18 cellular contexts compared by ENCODE assay signal in the genomic region with DNA sequence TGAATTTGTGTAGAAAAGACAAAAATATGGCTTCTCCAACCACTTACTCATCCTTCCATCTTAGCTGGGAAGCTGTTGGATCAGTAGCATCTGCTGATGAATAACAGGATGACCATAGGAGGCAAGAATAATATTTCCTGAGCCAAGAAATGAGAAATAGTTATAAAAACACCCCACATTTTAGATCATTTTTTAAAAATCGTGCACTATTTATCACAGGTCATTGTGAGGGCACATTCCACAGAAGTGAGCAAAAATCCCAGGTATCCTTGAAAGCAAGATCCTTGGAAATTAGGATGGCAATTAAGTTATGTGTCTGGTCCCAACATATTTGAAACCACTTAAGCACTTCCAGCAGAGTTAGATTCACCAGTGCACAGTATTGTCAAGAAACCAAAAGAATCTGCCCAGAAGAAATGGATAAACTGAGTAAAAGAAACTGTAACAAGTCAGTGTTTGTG. TPM values are rescaled to one million over a fixed set of nuclear protein-coding genes. Genes with fewer than 3 reads are reported as not detected.
A peak's percentile ranks its signal among the peaks of the same experiment; 100 is the strongest.
DNase-seq lines count a peak whose midpoint lies in the region; ATAC-seq and FAIRE-seq lines count a peak whose summit lies in the region.
"Had no signal": no experiment of that assay in that cellular context is flagged by ENCODE, and none has a peak within 500 bp of the region (broad histone marks: within the 10 kb centered on the region; RNA-seq: fewer than 3 reads in every experiment).

No MANE protein-coding gene starts in this region.

- intact Hi-C loops in activated CD4-positive, alpha-beta T cell treated with anti-CD3 and anti-CD28 coated beads, Interleukin-2, amount 10 ng/mL, durations not matched to agents 24 days and 14 days (cut with micrococcal nuclease), result no loop called here

- DNase-seq in AG08395 (ENCODE audit: low spot score) (peak; percentile 17), M059J (ENCODE audit: low read depth) (peak; percentile 62), non-pigmented ciliary epithelial cell (ENCODE audit: low read depth) (peak; percentile 53), HPDE6-E6E7 (ENCODE audit: extremely low spot score) (no peak), frontal cortex (ENCODE audit: low spot score in 2 of 2) (no peak)
- DNase-seq in activated CD4-positive, alpha-beta T cell treated with anti-CD3 and anti-CD28 coated beads, Interleukin-2, amount 10 ng/mL, durations not matched to agents 24 days and 14 days, result no peak
- DNase-seq: activated CD4-positive, alpha-beta T cell treated with anti-CD3 and anti-CD28 coated beads, Interleukin-2, amount 10 ng/mL, durations not matched to agents 7 days and 5 days; aorta; endodermal cell; heart right ventricle; left ventricle myocardium inferior; NCI-H1417 treated with DMSO at 0.1 percent for 48 hours; NCI-H510A; stimulated activated CD4-positive, alpha-beta T cell treated with anti-CD3 and anti-CD28 coated beads, Interleukin-12 subunit alpha, Interleukin-12 subunit beta, amount 100 ng/mL, for 4 hours had no signal

- H3K9me3 Mint-ChIP-seq in activated CD4-positive, alpha-beta T cell treated with anti-CD3 and anti-CD28 coated beads, Interleukin-2, amount 10 ng/mL, durations not matched to agents 24 days and 14 days, result peaks cover 6% of the 10 kb centered on the region
- H3K9me3 Mint-ChIP-seq: neural crest cell had no signal

- H3K4me3 Mint-ChIP-seq in activated CD4-positive, alpha-beta T cell treated with anti-CD3 and anti-CD28 coated beads, Interleukin-2, amount 10 ng/mL, durations not matched to agents 24 days and 14 days, result no peak overlapping the region
- H3K4me3 Mint-ChIP-seq: activated CD4-positive, alpha-beta T cell treated with anti-CD3 and anti-CD28 coated beads, Interleukin-2, amount 10 ng/mL, durations not matched to agents 7 days and 5 days; activated T-helper 1 cell treated with anti-CD3 and anti-CD28 coated beads, Interleukin-12 subunit alpha, Interleukin-12 subunit beta, Interleukin-2, Interleukin-4 antibody, amounts not matched to agents 30 ng/mL and 10 ng/mL and 1 ng/mL, durations not matched to agents 14 hours and 24 hours and 36 hours; endodermal cell; neural crest cell had no signal

- H3K27me3 Mint-ChIP-seq in activated CD4-positive, alpha-beta T cell treated with anti-CD3 and anti-CD28 coated beads, Interleukin-2, amount 10 ng/mL, durations not matched to agents 24 days and 14 days, result peaks cover 5% of the 10 kb centered on the region
- H3K27me3 Mint-ChIP-seq: activated CD4-positive, alpha-beta T cell treated with anti-CD3 and anti-CD28 coated beads, Interleukin-2, amount 10 ng/mL, durations not matched to agents 7 days and 5 days had no signal

- H3K27ac Mint-ChIP-seq in activated CD4-positive, alpha-beta T cell treated with anti-CD3 and anti-CD28 coated beads, Interleukin-2, amount 10 ng/mL, durations not matched to agents 24 days and 14 days, result no peak overlapping the region
- H3K27ac Mint-ChIP-seq: activated CD4-positive, alpha-beta T cell treated with anti-CD3 and anti-CD28 coated beads, Interleukin-2, amount 10 ng/mL, durations not matched to agents 7 days and 5 days; activated T-helper 1 cell treated with anti-CD3 and anti-CD28 coated beads, Interleukin-12 subunit alpha, Interleukin-12 subunit beta, Interleukin-2, Interleukin-4 antibody, amounts not matched to agents 30 ng/mL and 10 ng/mL and 1 ng/mL, durations not matched to agents 14 hours and 24 hours and 36 hours; endodermal cell had no signal

- H3K27ac ChIP-seq in cingulate gyrus (ENCODE audit: low read depth, low read length), result peak overlapping the region; percentile 13
- H3K27ac ChIP-seq: left ventricle myocardium inferior had no signal

- ATAC-seq in HG02610 (IDR thresholded peaks at IDR 0.05; ENCODE audit: unreplicated experiment), result no peak

- H3K4me1 Mint-ChIP-seq in activated CD4-positive, alpha-beta T cell treated with anti-CD3 and anti-CD28 coated beads, Interleukin-2, amount 10 ng/mL, durations not matched to agents 24 days and 14 days, result peaks cover 16% of the 10 kb centered on the region

- FAIRE-seq in frontal cortex (lab: Jason Lieb, UNC), result no peak

- no peaks in the 10 kb centered on the region for H3K36me3 Mint-ChIP-seq in activated CD4-positive, alpha-beta T cell treated with anti-CD3 and anti-CD28 coated beads, Interleukin-2, amount 10 ng/mL, durations not matched to agents 24 days and 14 days (ENCODE audit: low read depth)

RNA-seq across cellular contexts. Expression of gene FAR2, which starts 8.4 kb away (rescaled TPM):
- 6.6 and 10.0 TPM in 2 replicates for total RNA-seq in M059J (2014; rRNA removed; shearing (Covaris generic))
- total RNA-seq in activated CD4-positive, alpha-beta T cell treated with anti-CD3 and anti-CD28 coated beads, Interleukin-2, amount 10 ng/mL, durations not matched to agents 24 days and 14 days, result 4.4 and 5.2 TPM in 2 replicates
- 49.3 TPM for total RNA-seq in frontal cortex

Comparison
In these comparisons a context has a peak if more than half of its experiments do, and no peak if none do; other contexts are left out.
1. DNase-seq: peak in AG08395 (single experiment), M059J (single experiment) and non-pigmented ciliary epithelial cell (single experiment); none in HPDE6-E6E7 (single experiment), activated CD4-positive, alpha-beta T cell treated with anti-CD3 and anti-CD28 coated beads, Interleukin-2, amount 10 ng/mL, durations not matched to agents 24 days and 14 days (single experiment) and frontal cortex (0 of 2).